ENCODE assay signal across 27 cellular contexts in the genomic region with DNA sequence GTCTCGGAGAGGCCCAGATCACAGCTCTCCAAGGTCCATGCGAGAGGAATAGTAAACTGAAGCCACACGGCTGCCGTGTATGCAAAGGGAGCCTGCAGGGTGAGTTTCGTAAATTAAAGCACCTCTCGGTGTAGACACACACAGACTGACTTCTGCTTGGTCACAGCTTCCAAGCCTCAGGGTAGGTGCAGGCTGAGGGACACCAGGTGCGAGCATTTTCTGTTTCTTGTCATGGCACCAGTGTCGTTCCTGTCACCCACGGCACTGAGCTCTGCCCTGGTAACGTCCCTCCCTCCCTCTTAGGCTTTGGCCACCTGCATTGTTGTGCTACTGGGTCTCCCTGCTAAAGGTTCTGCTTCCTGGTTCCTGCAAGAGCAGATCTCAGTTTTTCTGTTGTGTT.
DNase-seq lines count a peak whose midpoint lies in the region; ATAC-seq and TF ChIP-seq lines count a peak whose summit lies in the region.
"Had no signal": no experiment of that assay in that cellular context is flagged by ENCODE, and none has a peak within 500 bp of the region (broad histone marks: within the 10 kb centered on the region; RNA-seq: fewer than 3 reads in every experiment).

No MANE protein-coding gene starts in this region.

- no peak for TF ChIP-seq CTCF in CD14-positive monocyte (IDR thresholded peaks at IDR 0.05)
- TF ChIP-seq CTCF in spleen (IDR thresholded peaks at IDR 0.05 in 8 of 11, conservative IDR thresholded peaks at IDR 0.05 in 3 of 11): no peak

- DNase-seq in Right ventricle myocardium superior (no peak), right cardiac atrium (no peak), CD14-positive monocyte (ENCODE audit: low spot score) (no peak), ELF-1 (ENCODE audit: low read depth, low spot score) (peak; percentile 8), spleen (peak; percentile 15), NCI-H510A (lab: John Stamatoyannopoulos, UW) (no peak)
- no peak for DNase-seq in activated effector memory CD4-positive, alpha-beta T cell treated with Interleukin-2 at 50 U/mL for 16 hours
- DNase-seq: BE2C; CD4-positive, alpha-beta T cell; COR-L47; DMS53; GDM1; HCEC 1CT; KBM-7; MM.1S; NCI-H1048; NCI-H1417; NCI-H1694; NCI-H2029 treated with DMSO at 0.1 percent for 48 hours; NCI-H446 treated with DMSO at 0.1 percent for 48 hours; NCI-H526 treated with DMSO at 0.1 percent for 48 hours; SIG-M5 had no signal

- ATAC-seq in Right ventricle myocardium superior (ENCODE audit: poor library complexity): peak; percentile 37
- no peak for ATAC-seq in right cardiac atrium
- ATAC-seq in HG02840 (IDR thresholded peaks at IDR 0.05; ENCODE audit: low FRiP score, unreplicated experiment): no peak
- ATAC-seq: GM12878, Panc1 had no signal

- H3K9me3 ChIP-seq in right cardiac atrium (ENCODE audit: control insufficient read depth, low read length): no peaks in the 10 kb centered on the region
- H3K9me3 ChIP-seq in spleen: peaks cover 0 to 7% (median 0%) of the 10 kb centered on the region in 8 donors
- H3K9me3 ChIP-seq: BE2C had no signal

- TF ChIP-seq POLR2A in spleen (IDR thresholded peaks at IDR 0.05): no peak

- intact Hi-C loops in Right ventricle myocardium superior (cut with DNase I) (no loop called here), right cardiac atrium (cut with DNase I) (no loop called here), CD14-positive monocyte (cut with micrococcal nuclease) (no loop called here), spleen (cut with DNase I; ENCODE audit: low total_unique reads) (no loop called here)

- no peak overlapping the region for H3K4me3 Mint-ChIP-seq in CD14-positive monocyte
- H3K4me3 Mint-ChIP-seq: CD4-positive, alpha-beta T cell had no signal

- peaks cover 0 to 100% (median 87%) of the 10 kb centered on the region in 6 donors for H3K36me3 ChIP-seq in spleen

- H3K27ac ChIP-seq in right cardiac atrium (ENCODE audit: low read length): no peak overlapping the region
- no peak overlapping the region for H3K27ac ChIP-seq in spleen
- H3K27ac ChIP-seq: RWPE1, SK-N-MC had no signal

- H3K27ac Mint-ChIP-seq in CD14-positive monocyte: peak overlapping the region in 4 of 7 donors; percentile 33 to 60 (median 40)

- H3K4me1 ChIP-seq in right cardiac atrium (ENCODE audit: control insufficient read depth, insufficient read depth, low read length): no peaks in the 10 kb centered on the region
- no peaks in the 10 kb centered on the region for H3K4me1 ChIP-seq in spleen
- H3K4me1 ChIP-seq: BE2C had no signal

- H3K27me3 ChIP-seq in right cardiac atrium (ENCODE audit: control insufficient read depth, insufficient read depth) (no peaks in the 10 kb centered on the region), spleen (replicated peaks in 1 of 7) (no peaks in the 10 kb centered on the region)
- H3K27me3 ChIP-seq: BE2C had no signal

- H3K27me3 Mint-ChIP-seq in CD14-positive monocyte (ENCODE audit: low read depth in 3 of 3): no peaks in the 10 kb centered on the region
- H3K27me3 Mint-ChIP-seq: CD4-positive, alpha-beta T cell had no signal

- H3K4me3 ChIP-seq in right cardiac atrium (ENCODE audit: low read length) (no peak overlapping the region), spleen (no peak overlapping the region)
- H3K4me3 ChIP-seq: GM12878, SK-N-MC had no signal

- 91% methylated on average over 10 of the region's 10 CpGs for WGBS in right cardiac atrium
- 92 to 94% (median 93%) methylated on average over 10 of the region's 10 CpGs for WGBS in spleen, 5 donors

- H3K9me3 Mint-ChIP-seq in CD14-positive monocyte: peaks cover 0 to 3% (median 0%) of the 10 kb centered on the region in 7 donors
- H3K9me3 Mint-ChIP-seq: CD4-positive, alpha-beta T cell had no signal

- no peaks in the 10 kb centered on the region for H3K4me1 Mint-ChIP-seq in CD14-positive monocyte

- H3K36me3 Mint-ChIP-seq in CD14-positive monocyte: peaks cover 76 to 92% of the 10 kb centered on the region in 2 donors

Comparison
In these comparisons a context has a peak if more than half of its experiments do, and no peak if none do; other contexts are left out.
1. DNase-seq: peak in ELF-1 (single experiment) and spleen (single experiment); none in Right ventricle myocardium superior (single experiment), right cardiac atrium (0 of 3), CD14-positive monocyte (single experiment), NCI-H510A (single experiment) and activated effector memory CD4-positive, alpha-beta T cell treated with Interleukin-2 at 50 U/mL for 16 hours (single experiment).